16 cellular contexts compared by ENCODE assay signal in genomic region chr10:86586516-86586915, GRCh38.
A peak's percentile ranks its signal among the peaks of the same experiment; 100 is the strongest.
DNase-seq lines count a peak whose midpoint lies in the region; ATAC-seq, FAIRE-seq and TF ChIP-seq lines count a peak whose summit lies in the region.
"Had no signal": no experiment of that assay in that cellular context is flagged by ENCODE, and none has a peak within 500 bp of the region (broad histone marks: within the 10 kb centered on the region; RNA-seq: fewer than 3 reads in every experiment).

No MANE protein-coding gene starts in this region.

- no peak for ATAC-seq in IMR-90 (ENCODE audit: low read depth)
- no peak for ATAC-seq in pancreas

- TF ChIP-seq RAD21 in IMR-90 (IDR thresholded peaks at IDR 0.05; ENCODE audit: low read length): no peak

- no peaks in the 10 kb centered on the region for H3K79me2 ChIP-seq in OCI-LY7 (ENCODE audit: insufficient read depth, low read depth, low read length)

- H3K27ac ChIP-seq in IMR-90 (ENCODE audit: insufficient read depth, low read length) (no peak overlapping the region), cingulate gyrus (ENCODE audit: low read depth, low read length) (peak overlapping the region; percentile 31), layer of hippocampus (ENCODE audit: low read depth, low read length) (peak overlapping the region; percentile 72), substantia nigra (ENCODE audit: low read depth, low read length, poor library complexity, severe bottlenecking) (peak overlapping the region; percentile 86), pancreas (no peak overlapping the region), OCI-LY7 (ENCODE audit: low read depth, low read length, poor library complexity, severe bottlenecking) (no peak overlapping the region)
- H3K27ac ChIP-seq: RWPE1, SJCRH30 had no signal

- H3K9me3 ChIP-seq in IMR-90 (ENCODE audit: control insufficient read depth, insufficient read depth, low read length): no peaks in the 10 kb centered on the region
- no peaks in the 10 kb centered on the region for H3K9me3 ChIP-seq in pancreas
- no peaks in the 10 kb centered on the region for H3K9me3 ChIP-seq in OCI-LY7 (ENCODE audit: low read length)
- H3K9me3 ChIP-seq: SJCRH30 had no signal

- H3K36me3 ChIP-seq in IMR-90 (ENCODE audit: control insufficient read depth, insufficient read depth, low read length) (no peaks in the 10 kb centered on the region), pancreas (no peaks in the 10 kb centered on the region), OCI-LY7 (ENCODE audit: insufficient read depth, low read length) (no peaks in the 10 kb centered on the region)
- H3K36me3 ChIP-seq: SJCRH30 had no signal

- WGBS in IMR-90 (ENCODE audit: extremely low coverage in 2 of 2, insufficient read length in 1 of 2), 2 experiments: 20% methylated on average over 1 of the region's 4 CpGs; no CpG with 5 or more reads in 1 of the 2 experiments
- WGBS in pancreas, 2 donors: 70 to 73% methylated on average over 4 of the region's 4 CpGs

- no peak overlapping the region for H3K18ac ChIP-seq in IMR-90 (ENCODE audit: low read depth, low read length)

- peaks cover 2% of the 10 kb centered on the region; the same call in 1 of the 2 replicates for H3K27me3 ChIP-seq in IMR-90 (ENCODE audit: control insufficient read depth, insufficient read depth, low read length)
- H3K27me3 ChIP-seq in layer of hippocampus (ENCODE audit: control insufficient read depth, insufficient read depth, low read length): no peaks in the 10 kb centered on the region
- H3K27me3 ChIP-seq in pancreas: no peaks in the 10 kb centered on the region
- H3K27me3 ChIP-seq: SJCRH30 had no signal

- H3K9ac ChIP-seq in IMR-90 (ENCODE audit: low read depth, low read length): no peak overlapping the region

- BruUV-seq in IMR-90 (replicated peaks; lab: Mats Ljungman, UMichigan) (no TSS peak), OCI-LY7 (replicated peaks; lab: Mats Ljungman, UMichigan) (no TSS peak)

- dilution Hi-C loops in IMR-90 (cut with HindIII; ENCODE audit: low sequenced_read_pairs, unreplicated experiment): no loop called here

- H3K23ac ChIP-seq in IMR-90 (ENCODE audit: low read depth, low read length): no peak overlapping the region

- no peak for TF ChIP-seq POLR2A in IMR-90 (IDR thresholded peaks at IDR 0.05; ENCODE audit: low read depth, low read length)

- no peaks in the 10 kb centered on the region for H3K79me1 ChIP-seq in IMR-90 (ENCODE audit: low read depth in 1 of 2, low read length in 2 of 2)

- CTCF ChIA-PET in IMR-90 (lab: Yijun Ruan, JAX) (no interaction called here), OCI-LY7 (lab: Charles Lee; ENCODE audit: unreplicated experiment) (interaction anchor here (0.6 kb wide), 1 partner anchor 62 kb away, joined by 3 read pairs; no protein-coding TSS in a partner anchor)
- CTCF ChIA-PET in activated CD4-positive, alpha-beta memory T cell treated with anti-CD3 and anti-CD28 coated beads for 36 hours (lab: Charles Lee): interaction anchor here (0.9 to 4.4 kb wide), 4 partner anchors 39 to 591 kb away, joined by 3 to 110 read pairs (median 6); no protein-coding TSS in a partner anchor

- no peak overlapping the region for H2BK5ac ChIP-seq in IMR-90 (ENCODE audit: low read depth, low read length, poor library complexity, severe bottlenecking)

- no peaks in the 10 kb centered on the region for H3K9me3 Mint-ChIP-seq in activated CD4-positive, alpha-beta memory T cell treated with anti-CD3 and anti-CD28 coated beads for 36 hours

- H4K5ac ChIP-seq in IMR-90 (ENCODE audit: low read depth, low read length): no peak overlapping the region

- H3K4me1 ChIP-seq in IMR-90 (ENCODE audit: control insufficient read depth, insufficient read depth, low read length) (no peaks in the 10 kb centered on the region), pancreas (no peaks in the 10 kb centered on the region), OCI-LY7 (ENCODE audit: insufficient read depth, low read length, poor library complexity, severe bottlenecking) (peaks cover 23% of the 10 kb centered on the region)
- H3K4me1 ChIP-seq: SJCRH30 had no signal

- H2AK9ac ChIP-seq in IMR-90 (replicated peaks; ENCODE audit: low read depth, low read length, poor library complexity): peak overlapping the region; percentile 65

- H3K4me3 ChIP-seq in IMR-90 (ENCODE audit: insufficient read depth, low read depth, low read length) (no peak overlapping the region), pancreas (no peak overlapping the region), OCI-LY7 (ENCODE audit: low read depth, low read length, poor library complexity, severe bottlenecking) (no peak overlapping the region)
- H3K4me3 ChIP-seq: K562, SJCRH30 had no signal

- no peak overlapping the region for H2BK120ac ChIP-seq in IMR-90 (ENCODE audit: low read depth, low read length)

- no peak overlapping the region for H3K4me2 ChIP-seq in IMR-90 (ENCODE audit: low read depth, low read length)
- H3K4me2 ChIP-seq in OCI-LY7 (ENCODE audit: low read length): no peak overlapping the region

- no peaks in the 10 kb centered on the region for H3K27me3 Mint-ChIP-seq in activated CD4-positive, alpha-beta memory T cell treated with anti-CD3 and anti-CD28 coated beads for 36 hours

- H2AK5ac ChIP-seq in IMR-90 (ENCODE audit: low read depth, low read length): no peak overlapping the region

- peaks cover 2% of the 10 kb centered on the region for H3K4me1 Mint-ChIP-seq in activated CD4-positive, alpha-beta memory T cell treated with anti-CD3 and anti-CD28 coated beads for 36 hours (ENCODE audit: low read depth)

- POLR2A ChIA-PET in IMR-90 (lab: Charles Lee; ENCODE audit: unreplicated experiment): no interaction called here
- POLR2A ChIA-PET in OCI-LY7 (lab: Charles Lee): interaction anchor here (1.3 to 3.0 kb wide), 2 partner anchors 193 to 197 kb away, joined by 4 to 14 read pairs; no protein-coding TSS in a partner anchor
- POLR2A ChIA-PET in activated CD4-positive, alpha-beta memory T cell treated with anti-CD3 and anti-CD28 coated beads for 36 hours (lab: Charles Lee): no interaction called here

- H3K56ac ChIP-seq in IMR-90 (ENCODE audit: extremely low read depth, insufficient read depth, low read length): no peak overlapping the region

- no peak overlapping the region for H3K27ac Mint-ChIP-seq in activated CD4-positive, alpha-beta memory T cell treated with anti-CD3 and anti-CD28 coated beads for 36 hours
- H3K27ac Mint-ChIP-seq: CD14-positive monocyte had no signal

- H3K9me2 ChIP-seq in OCI-LY7 (ENCODE audit: insufficient read depth, low read length): no peaks in the 10 kb centered on the region

- no peak overlapping the region for H3K4ac ChIP-seq in IMR-90 (ENCODE audit: low read depth, low read length)

- no peak overlapping the region for H3K14ac ChIP-seq in IMR-90 (replicated peaks; ENCODE audit: low read depth, low read length)

- no peaks in the 10 kb centered on the region for H3K9me1 ChIP-seq in IMR-90 (ENCODE audit: insufficient read depth, low read length)

- H4K91ac ChIP-seq in IMR-90 (ENCODE audit: insufficient read depth, low read depth, low read length): no peak overlapping the region

- H4K20me1 ChIP-seq in IMR-90 (ENCODE audit: insufficient read depth, low read length) (no peaks in the 10 kb centered on the region), OCI-LY7 (ENCODE audit: insufficient read depth, low read length) (no peaks in the 10 kb centered on the region)

- H2BK20ac ChIP-seq in IMR-90 (ENCODE audit: low read depth, low read length): no peak overlapping the region

- intact Hi-C loops in IMR-90 (cut with micrococcal nuclease): loop anchor here (5.0 kb wide), 2 partner anchors 64 to 96 kb away; partner anchors contain the start of gene WAPL
- intact Hi-C loops in pancreas (cut with DNase I): loop anchor here in 1 of 3 donors (5.0 kb wide), 1 partner anchor 194 kb away; no protein-coding TSS in a partner anchor
- intact Hi-C loops in OCI-LY7 (cut with micrococcal nuclease; ENCODE audit: unreplicated experiment): loop anchor here (10.0 kb wide), 2 partner anchors 482 to 592 kb away; no protein-coding TSS in a partner anchor
- intact Hi-C loops in activated CD4-positive, alpha-beta memory T cell treated with anti-CD3 and anti-CD28 coated beads for 36 hours (cut with micrococcal nuclease): loop anchor here (5.0 kb wide), 1 partner anchor 589 kb away; no protein-coding TSS in a partner anchor

- H3K4me3 Mint-ChIP-seq in activated CD4-positive, alpha-beta memory T cell treated with anti-CD3 and anti-CD28 coated beads for 36 hours: no peak overlapping the region
- H3K4me3 Mint-ChIP-seq: CD14-positive monocyte had no signal

- in situ Hi-C loops in IMR-90 (cut with MboI; ENCODE audit: low sequenced_read_pairs): loop anchor here (5.0 to 25.0 kb wide), 2 partner anchors 189 to 399 kb away; no protein-coding TSS in a partner anchor

- H2BK15ac ChIP-seq in IMR-90 (ENCODE audit: low read depth, low read length): no peak overlapping the region

- no peaks in the 10 kb centered on the region for H3K36me3 Mint-ChIP-seq in activated CD4-positive, alpha-beta memory T cell treated with anti-CD3 and anti-CD28 coated beads for 36 hours
- H3K36me3 Mint-ChIP-seq: CD14-positive monocyte had no signal

- no peak overlapping the region for H4K8ac ChIP-seq in IMR-90 (ENCODE audit: low read depth in 2 of 2, low read length in 2 of 2)

- peak overlapping the region; percentile 67 for H2AFZ ChIP-seq in IMR-90 (replicated peaks; ENCODE audit: low read length, poor library complexity)
- H2AFZ ChIP-seq in OCI-LY7 (ENCODE audit: low read length): no peak overlapping the region

- no peak for DNase-seq in IMR-90
- DNase-seq in substantia nigra (lab: John Stamatoyannopoulos, UW): peak in 38 of 49 donors; percentile 11 to 72 (median 44)
- DNase-seq in pancreas: no peak
- no peak for DNase-seq in activated T-cell treated with anti-CD3 and anti-CD28 coated beads for 4 hours
- no peak for DNase-seq in OCI-LY7 (ENCODE audit: low spot score)
- no peak for DNase-seq in activated CD4-positive, alpha-beta memory T cell treated with anti-CD3 and anti-CD28 coated beads for 36 hours
- DNase-seq: COR-L47, NCI-H1436 treated with DMSO at 0.1 percent for 48 hours, NCI-H2029 treated with DMSO at 0.1 percent for 48 hours, NCI-H748 treated with DMSO at 0.1 percent for 48 hours, SJCRH30 had no signal

- no peak for FAIRE-seq in pancreas (lab: Jason Lieb, UNC)
- FAIRE-seq: K562 had no signal

- TF ChIP-seq CTCF in IMR-90 (conservative IDR thresholded peaks at IDR 0.05; ENCODE audit: low read depth, low read length): no peak
- no peak for TF ChIP-seq CTCF in pancreas (IDR thresholded peaks at IDR 0.05)
- no peak for TF ChIP-seq CTCF in OCI-LY7 (conservative IDR thresholded peaks at IDR 0.05; ENCODE audit: low read length)

TF ChIP-seq in IMR-90, 13 proteins besides CTCF, POLR2A, EP300 and RAD21 (continues in another document):
- TF ChIP-seq USF2 (IDR thresholded peaks at IDR 0.05; ENCODE audit: low read depth, low read length) (no peak), BHLHE40 (IDR thresholded peaks at IDR 0.05; ENCODE audit: low read depth, low read length) (no peak), SMC3 (IDR thresholded peaks at IDR 0.05; ENCODE audit: low read depth, low read length) (no peak)

Comparison
In these comparisons a context has a peak if more than half of its experiments do, and no peak if none do; other contexts are left out.
1. DNase-seq: peak in substantia nigra (38 of 49); none in IMR-90 (single experiment), pancreas (0 of 6), activated T-cell treated with anti-CD3 and anti-CD28 coated beads for 4 hours (single experiment), OCI-LY7 (single experiment) and activated CD4-positive, alpha-beta memory T cell treated with anti-CD3 and anti-CD28 coated beads for 36 hours (single experiment).
2. H3K27ac ChIP-seq: peak in cingulate gyrus (single experiment), layer of hippocampus (single experiment) and substantia nigra (single experiment); none in IMR-90 (single experiment), pancreas (0 of 4) and OCI-LY7 (single experiment).